ENCODE assay signal across 21 cellular contexts in the genomic region with DNA sequence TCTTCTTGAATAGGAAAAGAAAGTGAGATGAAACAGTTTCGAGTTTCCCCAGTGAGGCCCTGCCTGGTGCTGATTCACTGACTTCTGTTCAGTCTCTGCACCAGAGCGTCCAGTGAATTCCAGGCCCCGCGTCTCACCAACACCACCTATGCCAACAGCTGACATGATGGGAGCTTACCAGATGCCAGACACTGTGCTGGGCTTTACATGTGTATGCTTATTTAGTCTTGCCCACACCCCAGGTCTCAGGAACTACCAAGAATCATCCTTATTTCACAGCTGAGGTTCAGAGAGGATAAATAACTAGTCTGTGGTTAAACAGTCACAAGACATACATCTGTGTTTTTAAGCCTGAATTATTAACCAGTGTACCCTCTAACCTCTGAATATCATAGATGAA. TPM values are rescaled to one million over a fixed set of nuclear protein-coding genes. Genes with fewer than 3 reads are reported as not detected.
DNase-seq lines count a peak whose midpoint lies in the region; ATAC-seq, FAIRE-seq and TF ChIP-seq lines count a peak whose summit lies in the region.
"Had no signal": no experiment of that assay in that cellular context is flagged by ENCODE, and none has a peak within 500 bp of the region (broad histone marks: within the 10 kb centered on the region; RNA-seq: fewer than 3 reads in every experiment).

No MANE protein-coding gene starts in this region.

- H3K9ac ChIP-seq in astrocyte (ENCODE audit: low read length): no peak overlapping the region

- H3K4me3 Mint-ChIP-seq in astrocyte (ENCODE audit: unreplicated experiment): no peak overlapping the region
- H3K4me3 Mint-ChIP-seq in Calu3 (ENCODE audit: low read depth, unreplicated experiment): no peak overlapping the region
- H3K4me3 Mint-ChIP-seq: activated naive CD4-positive, alpha-beta T cell treated with anti-CD3 and anti-CD28 coated beads for 36 hours; effector memory CD8-positive, alpha-beta T cell; naive thymus-derived CD8-positive, alpha-beta T cell had no signal

- H3K36me3 Mint-ChIP-seq in astrocyte (ENCODE audit: low read depth, unreplicated experiment): no peaks in the 10 kb centered on the region
- no peaks in the 10 kb centered on the region for H3K36me3 Mint-ChIP-seq in Calu3 (ENCODE audit: insufficient read depth, unreplicated experiment)
- H3K36me3 Mint-ChIP-seq: naive thymus-derived CD8-positive, alpha-beta T cell had no signal

- H3K79me2 ChIP-seq in astrocyte (ENCODE audit: insufficient read depth, low read length): no peaks in the 10 kb centered on the region

- intact Hi-C loops in Calu3 (cut with micrococcal nuclease; ENCODE audit: unreplicated experiment): loop anchor here (10.0 kb wide), 1 partner anchor 70 kb away; no protein-coding TSS in a partner anchor

- peak; percentile 54 for DNase-seq in AG08395 (ENCODE audit: low spot score)
- DNase-seq in astrocyte (ENCODE audit: low read depth): peak; percentile 10
- peak; percentile 92 for DNase-seq in kidney tubule cell (ENCODE audit: low spot score)
- no peak for DNase-seq in Calu3
- DNase-seq in nucleus accumbens (lab: John Stamatoyannopoulos, UW): no peak
- DNase-seq: activated naive CD4-positive, alpha-beta T cell treated with anti-CD3 and anti-CD28 coated beads for 36 hours; effector memory CD8-positive, alpha-beta T cell; head of caudate nucleus; left lung; naive thymus-derived CD8-positive, alpha-beta T cell; NCI-H2029 treated with DMSO at 0.1 percent for 48 hours; NCI-H526; stimulated activated naive CD8-positive, alpha-beta T cell treated with anti-CD3 and anti-CD28 coated beads, Interleukin-15, Interleukin-2, amounts not matched to agents 100 U/mL and 50 U/mL, for 24 hours had no signal

- TF ChIP-seq CTCF in astrocyte (IDR thresholded peaks at IDR 0.05; ENCODE audit: insufficient read depth, low read depth, low read length) (no peak), Calu3 (IDR thresholded peaks at IDR 0.05; ENCODE audit: unreplicated experiment) (no peak)

- CTCF ChIA-PET in Calu3 (lab: Charles Lee): no interaction called here

- H3K27ac Mint-ChIP-seq in astrocyte (ENCODE audit: unreplicated experiment) (peak overlapping the region; percentile 56), Calu3 (ENCODE audit: unreplicated experiment) (no peak overlapping the region)
- H3K27ac Mint-ChIP-seq: activated naive CD4-positive, alpha-beta T cell treated with anti-CD3 and anti-CD28 coated beads for 36 hours; effector memory CD8-positive, alpha-beta T cell; naive thymus-derived CD8-positive, alpha-beta T cell had no signal

- BruUV-seq in Calu3 (replicated peaks; lab: Mats Ljungman, UMichigan): no TSS peak

- no peaks in the 10 kb centered on the region for H3K9me3 ChIP-seq in astrocyte (ENCODE audit: insufficient read depth, low read depth, low read length)
- H3K9me3 ChIP-seq: left lung, vagina had no signal

- ATAC-seq in GM19463 (IDR thresholded peaks at IDR 0.05; ENCODE audit: unreplicated experiment) (peak; percentile 52), HG02852 (IDR thresholded peaks at IDR 0.05; ENCODE audit: unreplicated experiment) (no peak), HG03342 (IDR thresholded peaks at IDR 0.05; ENCODE audit: unreplicated experiment) (no peak)
- ATAC-seq: activated CD4-positive, CD25-positive, alpha-beta regulatory T cell treated with anti-CD3 and anti-CD28 coated beads, Interleukin-2, amount 50 U/mL, for 24 hours; effector memory CD8-positive, alpha-beta T cell; left lung; naive thymus-derived CD8-positive, alpha-beta T cell; Panc1; stimulated activated naive CD8-positive, alpha-beta T cell treated with anti-CD3 and anti-CD28 coated beads, Interleukin-15, Interleukin-2, amounts not matched to agents 100 U/mL and 50 U/mL, for 24 hours had no signal

- H4K20me1 ChIP-seq in astrocyte (ENCODE audit: insufficient read depth, low read length): no peaks in the 10 kb centered on the region

- H3K4me1 Mint-ChIP-seq in astrocyte (ENCODE audit: low read depth, unreplicated experiment) (peaks cover 22% of the 10 kb centered on the region), Calu3 (ENCODE audit: low read depth, unreplicated experiment) (peaks cover 9% of the 10 kb centered on the region)

- no peaks in the 10 kb centered on the region for H3K27me3 ChIP-seq in astrocyte (ENCODE audit: insufficient read depth, low read length)
- H3K27me3 ChIP-seq: left lung, vagina had no signal

- H3K27me3 Mint-ChIP-seq in astrocyte (ENCODE audit: low read depth, unreplicated experiment) (peaks cover 9% of the 10 kb centered on the region), Calu3 (ENCODE audit: unreplicated experiment) (no peaks in the 10 kb centered on the region)

- FAIRE-seq in astrocyte (lab: Jason Lieb, UNC): no peak
- FAIRE-seq: HTR-8/SVneo had no signal

- H3K4me1 ChIP-seq in astrocyte (ENCODE audit: insufficient read depth, low read length): peaks cover 3% of the 10 kb centered on the region
- H3K4me1 ChIP-seq: left lung, vagina had no signal

- H3K36me3 ChIP-seq in astrocyte (ENCODE audit: insufficient read depth, low read length): no peaks in the 10 kb centered on the region
- H3K36me3 ChIP-seq: left lung, vagina had no signal

- H3K4me2 ChIP-seq in astrocyte (ENCODE audit: low read length): no peak overlapping the region

- no peak overlapping the region for H2AFZ ChIP-seq in astrocyte (ENCODE audit: low read depth, low read length)

- H3K4me3 ChIP-seq in astrocyte (ENCODE audit: insufficient read depth, low read depth, low read length): no peak overlapping the region
- H3K4me3 ChIP-seq: left lung, vagina had no signal

- no peak overlapping the region for H3K27ac ChIP-seq in astrocyte (ENCODE audit: low read depth, low read length)
- H3K27ac ChIP-seq: left lung, vagina had no signal

- peaks cover 9% of the 10 kb centered on the region for H3K9me3 Mint-ChIP-seq in astrocyte (ENCODE audit: unreplicated experiment)
- H3K9me3 Mint-ChIP-seq in Calu3 (ENCODE audit: low read depth, unreplicated experiment): peaks cover 2% of the 10 kb centered on the region
- H3K9me3 Mint-ChIP-seq: effector memory CD8-positive, alpha-beta T cell had no signal

RNA-seq across cellular contexts. Expression of a gene that starts 29.1 kb away (rescaled TPM):
- total RNA-seq in astrocyte (not detected in 2 replicates), Calu3 (2022) (not detected in 2 replicates)
- total RNA-seq: activated naive CD4-positive, alpha-beta T cell treated with anti-CD3 and anti-CD28 coated beads for 36 hours; naive thymus-derived CD8-positive, alpha-beta T cell; T-helper 1 cell treated with Interleukin-12 subunit alpha and Interleukin-12 subunit beta and Interleukin-4 antibody, amounts not matched to agents 30 ng/mL and 1 ng/mL, for 36 hours had no signal

Comparison
In these comparisons a context has a peak if more than half of its experiments do, and no peak if none do; other contexts are left out.
1. DNase-seq: peak in AG08395 (single experiment), astrocyte (single experiment) and kidney tubule cell (single experiment); none in Calu3 (single experiment) and nucleus accumbens (0 of 56).